8 cellular contexts compared by ENCODE assay signal in genomic region chr1:58815069-58815679, GRCh38. TPM values are rescaled to one million over a fixed set of nuclear protein-coding genes. Genes with fewer than 3 reads are reported as not detected.
DNase-seq lines count a peak whose midpoint lies in the region; ATAC-seq, FAIRE-seq and TF ChIP-seq lines count a peak whose summit lies in the region.

No MANE protein-coding gene starts in this region.

- no peaks in the 10 kb centered on the region for H3K79me2 ChIP-seq in keratinocyte (ENCODE audit: control insufficient read depth, insufficient read depth, low read length)

- no peak for TF ChIP-seq CTCF in keratinocyte (optimal IDR thresholded peaks at IDR 0.05 in 1 of 3, IDR thresholded peaks at IDR 0.05 in 1 of 3, conservative IDR thresholded peaks at IDR 0.05 in 1 of 3; ENCODE audit: extremely low read depth in 1 of 3, insufficient read depth in 2 of 3, low read length in 3 of 3)

- no peaks in the 10 kb centered on the region for H3K27me3 ChIP-seq in keratinocyte (ENCODE audit: control insufficient read depth, extremely low read depth, insufficient read depth, low read length)

- peak overlapping the region; percentile 88 for H3K27ac ChIP-seq in keratinocyte (ENCODE audit: control insufficient read depth, insufficient read depth, low read length)

- peak overlapping the region; percentile 91 for H3K4me2 ChIP-seq in keratinocyte (ENCODE audit: control insufficient read depth, extremely low read depth, insufficient read depth, low read depth, low read length)

- H3K36me3 ChIP-seq in keratinocyte (ENCODE audit: control insufficient read depth in 2 of 2, extremely low read depth in 1 of 2, insufficient read depth in 2 of 2, low read length in 2 of 2): no peaks in the 10 kb centered on the region

- FAIRE-seq in keratinocyte (lab: Jason Lieb, UNC): no peak

- peak; percentile 71 for ATAC-seq in GM21360 (IDR thresholded peaks at IDR 0.05; ENCODE audit: unreplicated experiment)

- no peaks in the 10 kb centered on the region for H3K9me1 ChIP-seq in keratinocyte (ENCODE audit: control insufficient read depth, extremely low read depth, insufficient read depth, low read length)

- no peaks in the 10 kb centered on the region for H4K20me1 ChIP-seq in keratinocyte (ENCODE audit: control insufficient read depth, extremely low read depth, insufficient read depth, low read length)

- peak overlapping the region; percentile 52 for H2AFZ ChIP-seq in keratinocyte (ENCODE audit: control insufficient read depth, low read length)

- peaks cover 2% of the 10 kb centered on the region for H3K9me3 ChIP-seq in keratinocyte (ENCODE audit: control insufficient read depth, low read depth, low read length)

- H3K4me3 ChIP-seq in keratinocyte (ENCODE audit: control insufficient read depth in 2 of 3, extremely low read depth in 1 of 3, insufficient read depth in 2 of 3, low read depth in 1 of 3, low read length in 3 of 3): peak overlapping the region; percentile 40 to 83 (median 78)

- dilution Hi-C loops in keratinocyte (cut with MboI; ENCODE audit: extremely low pct_ligation_motif_present, low sequenced_read_pairs): no loop called here

- peaks cover 82% of the 10 kb centered on the region for H3K4me1 ChIP-seq in keratinocyte (ENCODE audit: control insufficient read depth, extremely low read depth, insufficient read depth, low read length)

- peak overlapping the region; percentile 83 for H3K9ac ChIP-seq in keratinocyte (ENCODE audit: control insufficient read depth, extremely low read depth, insufficient read depth, low read length)

- DNase-seq in CMK (ENCODE audit: low read depth): peak; percentile 82
- DNase-seq in HPDE6-E6E7 (ENCODE audit: extremely low spot score): peak; percentile 42
- peak; percentile 87 for DNase-seq in T1000 (lab: John Stamatoyannopoulos, UW)
- DNase-seq in central memory CD4-positive, alpha-beta T cell: peak; percentile 51
- peak; percentile 49 for DNase-seq in keratinocyte (ENCODE audit: low read depth, low spot score)
- DNase-seq in stimulated activated CD4-positive, alpha-beta T cell treated with anti-CD3 and anti-CD28 coated beads, Interleukin-12 subunit alpha, Interleukin-12 subunit beta, amount 100 ng/mL, for 48 hours (ENCODE audit: low read depth in 2 of 3, low spot score in 1 of 3): peak; percentile 34 to 54 (median 36)
- DNase-seq in NCI-H1105 treated with DMSO at 0.1 percent for 48 hours (lab: John Stamatoyannopoulos, UW): no peak

RNA-seq across cellular contexts. Expression of gene JUN, which starts 31.3 kb away (rescaled TPM):
- 31.2 to 83.1 TPM (median 70.1 TPM) in 3 replicates for polyA plus RNA-seq in keratinocyte
- polyA plus RNA-seq in keratinocyte (2011; ENCODE audit: low read depth): 322 TPM
- 20.0 and 37.1 TPM in 2 replicates for polyA plus RNA-seq in keratinocyte (2011; cell fraction: cytosol; rRNA removed)
- 170 and 226 TPM in 2 replicates for polyA plus RNA-seq in keratinocyte (2011; cell fraction: nucleus; rRNA removed)
- 43.2 and 179 TPM in 2 replicates for polyA plus RNA-seq in keratinocyte (2012; ENCODE audit: low replicate concordance)
- 28.4 to 46.4 TPM (median 36.4 TPM) in 3 replicates for polyA minus RNA-seq in keratinocyte
- 76.4 TPM for polyA minus RNA-seq in keratinocyte (2011; cell fraction: cytosol; rRNA and poly(A)+ RNA removed)
- 198 and 206 TPM in 2 replicates for polyA minus RNA-seq in keratinocyte (2011; cell fraction: nucleus; rRNA and poly(A)+ RNA removed)
